ENCODE assay signal across 9 cellular contexts in genomic region chr1:160862151-160863061, GRCh38. TPM values are rescaled to one million over a fixed set of nuclear protein-coding genes. Genes with fewer than 3 reads are reported as not detected.
DNase-seq lines count a peak whose midpoint lies in the region; ATAC-seq, FAIRE-seq and TF ChIP-seq lines count a peak whose summit lies in the region.
"Had no signal": no experiment of that assay in that cellular context is flagged by ENCODE, and none has a peak within 500 bp of the region (broad histone marks: within the 10 kb centered on the region; RNA-seq: fewer than 3 reads in every experiment).

TSS of gene CD244 (minus strand) at chr1:160862887. CDS start at chr1:160862677, 210 bp downstream.

- peak; percentile 81 for ATAC-seq in GM19043 (IDR thresholded peaks at IDR 0.05; ENCODE audit: low read depth, unreplicated experiment)
- ATAC-seq in HG03135 (IDR thresholded peaks at IDR 0.05; ENCODE audit: unreplicated experiment), result peak; percentile 60
- peak; percentile 78 for ATAC-seq in activated B cell treated with CpG ODN at 0.5 μM for 24 hours (ENCODE audit: low read depth)
- peak; percentile 61 for ATAC-seq in foreskin keratinocyte

- TF ChIP-seq CTCF in activated B cell treated with CpG ODN at 0.5 μM for 24 hours (IDR thresholded peaks at IDR 0.05) (no peak), foreskin keratinocyte (conservative IDR thresholded peaks at IDR 0.05) (no peak), D721Med (IDR thresholded peaks at IDR 0.05; ENCODE audit: insufficient read depth, missing control alignments) (no peak), mesothelial cell of epicardium (IDR thresholded peaks at IDR 0.05; ENCODE audit: unreplicated experiment) (no peak)

- POLR2A ChIA-PET in activated B cell treated with CpG ODN at 0.5 μM for 24 hours (lab: Charles Lee), result interaction anchor here (1.2 kb wide), 1 partner anchor 25 kb away, joined by 3 read pairs; no protein-coding TSS in a partner anchor

- H3K4me1 Mint-ChIP-seq in activated B cell treated with CpG ODN at 0.5 μM for 24 hours (peaks cover 26% of the 10 kb centered on the region), mesothelial cell of epicardium (peaks cover 16% of the 10 kb centered on the region)

- no peaks in the 10 kb centered on the region for H3K9me3 Mint-ChIP-seq in activated B cell treated with CpG ODN at 0.5 μM for 24 hours
- H3K9me3 Mint-ChIP-seq in mesothelial cell of epicardium, result no peaks in the 10 kb centered on the region

- CTCF ChIA-PET in activated B cell treated with CpG ODN at 0.5 μM for 24 hours (lab: Charles Lee), result interaction anchor here (0.6 to 1.3 kb wide), 3 partner anchors 25 to 135 kb away, joined by 3 to 5 read pairs (median 4); no protein-coding TSS in a partner anchor

- no peak for FAIRE-seq in D721Med (lab: Jason Lieb, UNC)

- H3K4me3 Mint-ChIP-seq in activated B cell treated with CpG ODN at 0.5 μM for 24 hours (no peak within 1 kb of the TSS), mesothelial cell of epicardium (no peak within 1 kb of the TSS)

- no peak within 1 kb of the TSS for H3K27ac ChIP-seq in foreskin keratinocyte
- H3K27ac ChIP-seq: SK-N-MC had no signal

- H3K27me3 Mint-ChIP-seq in activated B cell treated with CpG ODN at 0.5 μM for 24 hours (no peaks in the 10 kb centered on the region), mesothelial cell of epicardium (ENCODE audit: low read depth) (peaks cover 4% of the 10 kb centered on the region)

- H3K27ac Mint-ChIP-seq in activated B cell treated with CpG ODN at 0.5 μM for 24 hours (peak within 1 kb of the TSS; percentile 10), mesothelial cell of epicardium (no peak within 1 kb of the TSS)

- no peaks in the 10 kb centered on the region for H3K4me1 ChIP-seq in foreskin keratinocyte

- DNase-seq in activated B cell treated with CpG ODN at 0.5 μM for 24 hours, result no peak
- peak in 1 of 2 donors; percentile 43 for DNase-seq in foreskin keratinocyte
- peak; percentile 15 to 27 for DNase-seq in stimulated activated CD4-positive, alpha-beta T cell treated with anti-CD3 and anti-CD28 coated beads, Interleukin-4, amount 100 ng/mL, for 4 hours
- no peak for DNase-seq in D721Med (ENCODE audit: insufficient read length, low spot score)
- no peak for DNase-seq in SHP77 treated with DMSO at 0.1 percent for 48 hours (lab: John Stamatoyannopoulos, UW)
- DNase-seq in mesothelial cell of epicardium (ENCODE audit: low spot score in 2 of 2, unreplicated experiment in 2 of 2), result no peak

- peaks cover 14% of the 10 kb centered on the region for H3K27me3 ChIP-seq in foreskin keratinocyte

- intact Hi-C loops in activated B cell treated with CpG ODN at 0.5 μM for 24 hours (cut with micrococcal nuclease), result no loop called here

- no peaks in the 10 kb centered on the region for H3K36me3 Mint-ChIP-seq in activated B cell treated with CpG ODN at 0.5 μM for 24 hours (ENCODE audit: low read depth)
- no peaks in the 10 kb centered on the region for H3K36me3 Mint-ChIP-seq in mesothelial cell of epicardium

RNA-seq across cellular contexts. Expression of gene CD244, which starts in this region (rescaled TPM):
- total RNA-seq in activated B cell treated with CpG ODN at 0.5 μM for 24 hours (not detected in 2 replicates), foreskin keratinocyte (not detected in 2 replicates), mesothelial cell of epicardium (not detected in 3 replicates)
- polyA plus RNA-seq in foreskin keratinocyte, result not detected in 2 replicates

Comparison
In these comparisons a context has a peak if more than half of its experiments do, and no peak if none do; other contexts are left out.
1. Peak in ATAC-seq in activated B cell treated with CpG ODN at 0.5 μM for 24 hours; RNA of the gene not detected or under 1 TPM.
2. Peak in ATAC-seq in foreskin keratinocyte; RNA of the gene not detected or under 1 TPM.
3. DNase-seq: peak in stimulated activated CD4-positive, alpha-beta T cell treated with anti-CD3 and anti-CD28 coated beads, Interleukin-4, amount 100 ng/mL, for 4 hours (2 of 2); none in activated B cell treated with CpG ODN at 0.5 μM for 24 hours (single experiment), D721Med (single experiment), SHP77 treated with DMSO at 0.1 percent for 48 hours (single experiment) and mesothelial cell of epicardium (0 of 2).
4. Peak in every context shown above with its lines, with median percentiles within 50 percentile points of each other: ATAC-seq.